9 cellular contexts compared by ENCODE assay signal in genomic region chr14:68780358-68781160, GRCh38. TPM values are rescaled to one million over a fixed set of nuclear protein-coding genes. Genes with fewer than 3 reads are reported as not detected.
A peak's percentile ranks its signal among the peaks of the same experiment; 100 is the strongest.
DNase-seq lines count a peak whose midpoint lies in the region; ATAC-seq and TF ChIP-seq lines count a peak whose summit lies in the region.
"Had no signal": no experiment of that assay in that cellular context is flagged by ENCODE, and none has a peak within 500 bp of the region (broad histone marks: within the 10 kb centered on the region; RNA-seq: fewer than 3 reads in every experiment).

No MANE protein-coding gene starts in this region.

- no peak overlapping the region for H2AFZ ChIP-seq in H9 (ENCODE audit: low read length)

- peak; percentile 60 for ATAC-seq in WTC11
- ATAC-seq in naive thymus-derived CD4-positive, alpha-beta T cell: peak; percentile 31

- no peak overlapping the region for H3K14ac ChIP-seq in H9 (ENCODE audit: insufficient read depth, low read length)

- H2BK15ac ChIP-seq in H9 (ENCODE audit: low read depth, low read length): no peak overlapping the region

- no peaks in the 10 kb centered on the region for H3K27me3 ChIP-seq in naive thymus-derived CD4-positive, alpha-beta T cell (ENCODE audit: control insufficient read depth in 2 of 2, insufficient read depth in 2 of 2, low read length in 2 of 2)
- H3K27me3 ChIP-seq in H9 (ENCODE audit: insufficient read depth, low read length): no peaks in the 10 kb centered on the region

- H3K27ac Mint-ChIP-seq in WTC11 (no peak overlapping the region), H9 (no peak overlapping the region; a peak in 1 of 7 replicates)
- peak overlapping the region; percentile 82 to 94 (median 92) for H3K27ac Mint-ChIP-seq in naive thymus-derived CD4-positive, alpha-beta T cell

- no peak overlapping the region for H3K4me2 ChIP-seq in H9 (ENCODE audit: insufficient read depth, insufficient read length, low read length)

- H3K9ac ChIP-seq in H9 (ENCODE audit: extremely low read depth, insufficient read length, low read length): no peak overlapping the region

- H3K18ac ChIP-seq in H9 (ENCODE audit: insufficient read length, low read depth, low read length): no peak overlapping the region

- no peak overlapping the region for H3K56ac ChIP-seq in H9 (ENCODE audit: insufficient read length, low read depth, low read length)

- H3K27me3 Mint-ChIP-seq in WTC11 (ENCODE audit: low read depth) (no peaks in the 10 kb centered on the region; the same call in 1 of the 2 replicates), H9 (ENCODE audit: low read depth) (peaks cover 13% of the 10 kb centered on the region)
- no peaks in the 10 kb centered on the region for H3K27me3 Mint-ChIP-seq in naive thymus-derived CD4-positive, alpha-beta T cell

- no peak overlapping the region for H4K91ac ChIP-seq in H9 (ENCODE audit: insufficient read length, low read depth, low read length)

- POLR2A ChIA-PET in WTC11 (lab: Charles Lee): interaction anchor here (0.8 to 1.0 kb wide), 3 partner anchors 9 to 41 kb away, joined by 3 read pairs; no protein-coding TSS in a partner anchor
- POLR2A ChIA-PET in naive thymus-derived CD4-positive, alpha-beta T cell (lab: Charles Lee): interaction anchor here (0.7 to 22.1 kb wide), 25 partner anchors 3 to 834 kb away, joined by 3 to 1273 read pairs (median 4); partner anchors contain the start of gene ZFP36L1

- H3K4ac ChIP-seq in H9 (ENCODE audit: low read depth, low read length): no peak overlapping the region

- H3K27ac ChIP-seq in naive thymus-derived CD4-positive, alpha-beta T cell (ENCODE audit: low read depth, low read length): peak overlapping the region; percentile 65
- no peak overlapping the region for H3K27ac ChIP-seq in H9 (ENCODE audit: insufficient read length, low read depth, low read length)
- H3K27ac ChIP-seq: SK-N-MC had no signal

- H2BK120ac ChIP-seq in H9 (ENCODE audit: low read depth, low read length, poor library complexity, severe bottlenecking): no peak overlapping the region

- no peak overlapping the region for H2AK5ac ChIP-seq in H9 (ENCODE audit: insufficient read length, low read length)

- H3K23ac ChIP-seq in H9 (ENCODE audit: insufficient read length, low read depth, low read length): no peak overlapping the region

- H3K4me3 ChIP-seq in naive thymus-derived CD4-positive, alpha-beta T cell (ENCODE audit: low read length): peak overlapping the region; percentile 57
- H3K4me3 ChIP-seq: SK-N-MC had no signal

- H3K4me3 Mint-ChIP-seq in WTC11: no peak overlapping the region
- H3K4me3 Mint-ChIP-seq in naive thymus-derived CD4-positive, alpha-beta T cell: peak overlapping the region; percentile 74 to 87 (median 84)
- H3K4me3 Mint-ChIP-seq in H9: no peak overlapping the region

- H2BK20ac ChIP-seq in H9 (ENCODE audit: low read depth, low read length, poor library complexity, severe bottlenecking): no peak overlapping the region

- no peaks in the 10 kb centered on the region for H3K23me2 ChIP-seq in H9 (ENCODE audit: insufficient read length, low read depth, low read length, poor library complexity, severe bottlenecking)

- H3K4me1 Mint-ChIP-seq in WTC11: peaks cover 15% of the 10 kb centered on the region
- peaks cover 39 to 90% (median 82%) of the 10 kb centered on the region in 7 donors for H3K4me1 Mint-ChIP-seq in naive thymus-derived CD4-positive, alpha-beta T cell
- peaks cover 13 to 26% of the 10 kb centered on the region in 2 experiments for H3K4me1 Mint-ChIP-seq in H9

- no peak for TF ChIP-seq CTCF in WTC11 (IDR thresholded peaks at IDR 0.05)
- TF ChIP-seq CTCF in H9 (conservative IDR thresholded peaks at IDR 0.05): no peak

- no peaks in the 10 kb centered on the region for H3K9me3 ChIP-seq in naive thymus-derived CD4-positive, alpha-beta T cell (ENCODE audit: control insufficient read depth in 2 of 3, low read length in 3 of 3)
- no peaks in the 10 kb centered on the region for H3K9me3 ChIP-seq in H9 (ENCODE audit: control insufficient read depth, low read depth, low read length)

- no peak overlapping the region for H3T11ph ChIP-seq in H9 (ENCODE audit: low read length)

- CTCF ChIA-PET in WTC11 (lab: Charles Lee): interaction anchor here (0.6 to 1.3 kb wide), 4 partner anchors 9 to 92 kb away, joined by 3 to 5 read pairs (median 3); no protein-coding TSS in a partner anchor
- CTCF ChIA-PET in naive thymus-derived CD4-positive, alpha-beta T cell (lab: Charles Lee): interaction anchor here (0.7 to 12.9 kb wide), 5 partner anchors 9 to 528 kb away, joined by 3 to 219 read pairs (median 25); no protein-coding TSS in a partner anchor

- H3K9me3 Mint-ChIP-seq in WTC11: no peaks in the 10 kb centered on the region
- H3K9me3 Mint-ChIP-seq in naive thymus-derived CD4-positive, alpha-beta T cell: peaks cover 0 to 3% (median 0%) of the 10 kb centered on the region in 11 donors
- no peaks in the 10 kb centered on the region for H3K9me3 Mint-ChIP-seq in H9

- peaks cover 62 to 68% of the 10 kb centered on the region in 2 donors for H3K4me1 ChIP-seq in naive thymus-derived CD4-positive, alpha-beta T cell (ENCODE audit: control insufficient read depth in 2 of 2, insufficient read depth in 2 of 2, low read length in 2 of 2)
- no peaks in the 10 kb centered on the region for H3K4me1 ChIP-seq in H9 (ENCODE audit: insufficient read depth, low read length)

- no peaks in the 10 kb centered on the region for H3K36me3 ChIP-seq in naive thymus-derived CD4-positive, alpha-beta T cell (ENCODE audit: control insufficient read depth in 2 of 3, insufficient read depth in 3 of 3, low read length in 3 of 3)

- WGBS in H9 (ENCODE audit: extremely low coverage, insufficient read length, low lambda C conversion rate): no CpG with 5 or more reads among the region's 7 CpGs

- H3K36me3 Mint-ChIP-seq in WTC11: no peaks in the 10 kb centered on the region
- peaks cover 0 to 12% (median 0%) of the 10 kb centered on the region in 5 donors for H3K36me3 Mint-ChIP-seq in naive thymus-derived CD4-positive, alpha-beta T cell
- H3K36me3 Mint-ChIP-seq in H9 (ENCODE audit: insufficient read depth in 1 of 3, low read depth in 3 of 3): no peaks in the 10 kb centered on the region; a peak in 1 of 7 replicates

- no peak overlapping the region for H4K8ac ChIP-seq in H9 (replicated peaks; ENCODE audit: insufficient read length, low read depth, low read length)

- H3K79me1 ChIP-seq in H9 (ENCODE audit: insufficient read depth, low read depth, low read length, poor library complexity, severe bottlenecking): no peaks in the 10 kb centered on the region

- no peaks in the 10 kb centered on the region for H4K20me1 ChIP-seq in H9 (ENCODE audit: control insufficient read depth, insufficient read depth, insufficient read length)

- no peak overlapping the region for H4K5ac ChIP-seq in H9 (ENCODE audit: insufficient read length, low read depth, low read length)

- intact Hi-C loops in naive thymus-derived CD4-positive, alpha-beta T cell (cut with micrococcal nuclease): loop anchor here (1.0 to 10.0 kb wide), 9 partner anchors 8 to 496 kb away; partner anchors contain the start of gene ZFP36L1 (in 1 of the 2)

- no peak overlapping the region for H2BK5ac ChIP-seq in H9 (ENCODE audit: insufficient read length, low read length)

- H3K79me2 ChIP-seq in H9 (ENCODE audit: insufficient read depth, low read length): no peaks in the 10 kb centered on the region

- no peak overlapping the region for H2BK12ac ChIP-seq in H9 (ENCODE audit: insufficient read length, low read depth, low read length)

- DNase-seq in DMS53 (lab: John Stamatoyannopoulos, UW) (peak; percentile 27), DMS53 treated with DMSO at 0.1 percent for 48 hours (lab: John Stamatoyannopoulos, UW; ENCODE audit: unreplicated experiment) (no peak), WTC11 (ENCODE audit: low spot score) (no peak), fibroblast of gingiva (ENCODE audit: low read depth) (peak; percentile 58), NCI-H345 (lab: John Stamatoyannopoulos, UW) (no peak), NCI-H1417 (lab: John Stamatoyannopoulos, UW) (no peak), H9 (no peak)
- DNase-seq in naive thymus-derived CD4-positive, alpha-beta T cell: peak in 5 of 9 donors; percentile 26 to 39 (median 33)

TF ChIP-seq in WTC11, 78 proteins besides CTCF, POLR2A, EP300 and RAD21:
- no peak for TF ChIP-seq ZNF263 (CRISPR knock-in tag; IDR thresholded peaks at IDR 0.05; ENCODE audit: low read depth)
- no peak for TF ChIP-seq TEAD1 (CRISPR knock-in tag; IDR thresholded peaks at IDR 0.05)
- no peak for TF ChIP-seq JUN (CRISPR knock-in tag; IDR thresholded peaks at IDR 0.05)
- TF ChIP-seq NR3C1 (CRISPR knock-in tag; conservative IDR thresholded peaks at IDR 0.05; ENCODE audit: low read depth): no peak
- TF ChIP-seq ZNF416 (CRISPR knock-in tag; IDR thresholded peaks at IDR 0.05): no peak
- no peak for TF ChIP-seq ZNF232 (CRISPR knock-in tag; IDR thresholded peaks at IDR 0.05)
- TF ChIP-seq ZNF121 (CRISPR knock-in tag; IDR thresholded peaks at IDR 0.05): no peak

RNA-seq across cellular contexts. Expression of gene ZFP36L1, which starts 12.3 kb away (rescaled TPM):
- total RNA-seq in WTC11 (2021) (132 to 150 TPM (median 148 TPM) in 3 replicates), H9 (2021) (95.0 and 109 TPM in 2 replicates)
- total RNA-seq in naive thymus-derived CD4-positive, alpha-beta T cell: 100 to 1,000 TPM in 4 of 5 experiments, 10 to 100 TPM in 1; 82.0 to 231 (median 203) TPM
- polyA plus RNA-seq in naive thymus-derived CD4-positive, alpha-beta T cell: 100 to 1,000 TPM in 1 of 2 donors, 10 to 100 TPM in 1; 85.6 to 160 TPM

Comparison
In these comparisons a context has a peak if more than half of its experiments do, and no peak if none do; other contexts are left out.
1. DNase-seq: peak in DMS53 (single experiment), fibroblast of gingiva (single experiment) and naive thymus-derived CD4-positive, alpha-beta T cell (5 of 9); none in DMS53 treated with DMSO at 0.1 percent for 48 hours (single experiment), WTC11 (single experiment), NCI-H345 (single experiment), NCI-H1417 (0 of 3) and H9 (single experiment).
2. H3K27ac Mint-ChIP-seq: peak in naive thymus-derived CD4-positive, alpha-beta T cell (9 of 9); none in WTC11 (single experiment) and H9 (0 of 3).
3. H3K4me3 Mint-ChIP-seq: peak in naive thymus-derived CD4-positive, alpha-beta T cell (10 of 10); none in WTC11 (single experiment) and H9 (0 of 2).